In genomic region chr7:959271-959670, GRCh38 we compare ENCODE assay signal across 27 cellular contexts. TPM values are rescaled to one million over a fixed set of nuclear protein-coding genes. Genes with fewer than 3 reads are reported as not detected.
DNase-seq lines count a peak whose midpoint lies in the region; ATAC-seq and TF ChIP-seq lines count a peak whose summit lies in the region.
"Had no signal": no experiment of that assay in that cellular context is flagged by ENCODE, and none has a peak within 500 bp of the region (broad histone marks: within the 10 kb centered on the region; RNA-seq: fewer than 3 reads in every experiment).

No MANE protein-coding gene starts in this region.

- intact Hi-C loops in heart left ventricle (cut with DNase I): loop anchor here in 1 of 10 donors (10.0 kb wide), 1 partner anchor 54 kb away; no protein-coding TSS in a partner anchor
- intact Hi-C loops in Right ventricle myocardium inferior (cut with DNase I): loop anchor here (10.0 kb wide), 1 partner anchor 54 kb away; no protein-coding TSS in a partner anchor
- intact Hi-C loops in lower lobe of right lung (cut with DNase I): no loop called here
- intact Hi-C loops in aorta (cut with DNase I): no loop called here

- 78 to 81% (median 79%) methylated on average over 20 of the region's 20 CpGs for WGBS in heart left ventricle, 4 donors
- WGBS in aorta, 2 donors: 77 to 83% methylated on average over 20 of the region's 20 CpGs

- no peaks in the 10 kb centered on the region for H3K9me3 ChIP-seq in heart left ventricle
- no peaks in the 10 kb centered on the region for H3K9me3 ChIP-seq in lower lobe of right lung
- H3K9me3 ChIP-seq in aorta (ENCODE audit: control insufficient read depth, low read length): no peaks in the 10 kb centered on the region
- H3K9me3 ChIP-seq: BE2C, gastrocnemius medialis, psoas muscle, SJSA1 had no signal

- ATAC-seq in heart left ventricle (no peak), Right ventricle myocardium inferior (no peak), lower lobe of right lung (no peak), aorta (ENCODE audit: low FRiP score) (no peak), GM19351 (IDR thresholded peaks at IDR 0.05; ENCODE audit: unreplicated experiment) (no peak)
- ATAC-seq: activated CD8-positive, alpha-beta memory T cell treated with anti-CD3 and anti-CD28 coated beads, Interleukin-2, amount 10 ng/mL, durations not matched to agents 7 days and 5 days; activated T-cell treated with anti-CD3 and anti-CD28 coated beads, Interleukin-2, amount 50 U/mL, for 4 hours; gastrocnemius medialis; GM12878; HCT116; psoas muscle; stimulated activated naive B cell treated with anti-CD40 and anti-IgM and Interleukin-4, amounts not matched to agents 10 μg/mL and 1 μg/mL and 100 μg/mL, for 72 hours had no signal

- peaks cover 0 to 46% (median 11%) of the 10 kb centered on the region in 12 donors for H3K4me1 ChIP-seq in heart left ventricle
- H3K4me1 ChIP-seq in lower lobe of right lung: peaks cover 28% of the 10 kb centered on the region
- no peaks in the 10 kb centered on the region for H3K4me1 ChIP-seq in aorta (ENCODE audit: control insufficient read depth in 1 of 2, insufficient read depth in 2 of 2, low read length in 2 of 2)
- H3K4me1 ChIP-seq: SJSA1 had no signal

- H3K4me3 ChIP-seq in heart left ventricle (no peak overlapping the region), lower lobe of right lung (no peak overlapping the region), aorta (ENCODE audit: low read length in 2 of 2) (no peak overlapping the region)
- H3K4me3 ChIP-seq: gastrocnemius medialis, GM12878, psoas muscle, SJSA1 had no signal

- no peaks in the 10 kb centered on the region for H3K36me3 ChIP-seq in heart left ventricle
- H3K36me3 ChIP-seq in lower lobe of right lung: no peaks in the 10 kb centered on the region
- H3K36me3 ChIP-seq in aorta (ENCODE audit: control insufficient read depth in 1 of 2, insufficient read depth in 2 of 2, low read length in 1 of 2): no peaks in the 10 kb centered on the region
- H3K36me3 ChIP-seq: BE2C, gastrocnemius medialis, SJSA1 had no signal

- TF ChIP-seq CTCF in heart left ventricle (IDR thresholded peaks at IDR 0.05) (no peak), lower lobe of right lung (IDR thresholded peaks at IDR 0.05) (no peak)

- H3K27ac ChIP-seq in heart left ventricle: no peak overlapping the region
- H3K27ac ChIP-seq in lower lobe of right lung: no peak overlapping the region
- H3K27ac ChIP-seq in aorta (ENCODE audit: low read depth in 1 of 2, low read length in 2 of 2): no peak overlapping the region
- H3K27ac ChIP-seq: gastrocnemius medialis, psoas muscle, SJSA1 had no signal

- TF ChIP-seq POLR2A in heart left ventricle (IDR thresholded peaks at IDR 0.05): no peak

- H3K27me3 ChIP-seq in heart left ventricle (peaks cover 0 to 7% (median 0%) of the 10 kb centered on the region in 9 donors), lower lobe of right lung (ENCODE audit: low read depth) (peaks cover 9% of the 10 kb centered on the region), aorta (ENCODE audit: control insufficient read depth in 1 of 2, insufficient read depth in 2 of 2, low read length in 1 of 2) (no peaks in the 10 kb centered on the region)

- DNase-seq in heart left ventricle (peak in 3 of 5 donors; percentile 10 to 39 (median 18)), Right ventricle myocardium inferior (ENCODE audit: missing footprints) (no peak), NCI-H69 (lab: John Stamatoyannopoulos, UW) (peak; percentile 72), lower lobe of right lung (peak; percentile 41), aorta (peak; percentile 44 to 74)
- no peak for DNase-seq in stimulated activated CD4-positive, alpha-beta T cell treated with anti-CD3 and anti-CD28 coated beads, Interleukin-4, amount 100 ng/mL, for 24 hours
- DNase-seq: activated CD4-positive, CD25-positive, alpha-beta regulatory T cell; activated CD8-positive, alpha-beta memory T cell treated with anti-CD3 and anti-CD28 coated beads, Interleukin-2, amount 10 ng/mL, durations not matched to agents 7 days and 5 days; activated gamma-delta T cell; activated naive CD8-positive, alpha-beta T cell treated with anti-CD3 and anti-CD28 coated beads for 36 hours; activated T-cell treated with anti-CD3 and anti-CD28 coated beads, Interleukin-2, amount 50 U/mL, for 4 hours; anterior cingulate cortex; BE2C; gastrocnemius medialis; hippocampal formation; mesendoderm; NCI-H2081; NCI-H748 treated with DMSO at 0.1 percent for 48 hours; stimulated activated naive B cell treated with anti-CD40 and anti-IgM and Interleukin-4, amounts not matched to agents 10 μg/mL and 1 μg/mL and 100 μg/mL, for 72 hours; substantia nigra had no signal

RNA-seq across cellular contexts. Expression of gene ADAP1, which starts 4.8 kb away (rescaled TPM):
- 10 to 100 TPM in 6 of 9 donors, 1 to 10 TPM in 3; 7.0 to 16.5 (median 12.0) TPM for total RNA-seq in heart left ventricle
- 10 to 100 TPM in 1 of 2 donors, 1 to 10 TPM in 1; 3.1 to 14.0 TPM for polyA plus RNA-seq in heart left ventricle
- total RNA-seq in Right ventricle myocardium inferior: 10.0 TPM
- total RNA-seq in lower lobe of right lung: 33.9 TPM
- total RNA-seq in aorta: 10 to 100 TPM; 10.8 to 11.9 TPM
- 10 to 100 TPM in 1 of 2 donors, 1 to 10 TPM in 1; 4.3 to 16.9 TPM for polyA plus RNA-seq in aorta

RNA-seq across cellular contexts. Expression of gene COX19, which starts 16.1 kb away (rescaled TPM):
- 1 to 10 TPM; 3.1 to 7.8 (median 6.5) TPM for total RNA-seq in heart left ventricle
- polyA plus RNA-seq in heart left ventricle: 1 to 10 TPM; 5.7 to 6.6 TPM
- 8.2 TPM for total RNA-seq in Right ventricle myocardium inferior
- 12.9 TPM for total RNA-seq in lower lobe of right lung
- 10 to 100 TPM; 10.8 to 17.0 TPM for total RNA-seq in aorta
- polyA plus RNA-seq in aorta: 1 to 10 TPM; 3.1 to 6.7 TPM

RNA-seq across cellular contexts. Expression of gene CYP2W1, which starts 23.7 kb away (rescaled TPM):
- not detected for total RNA-seq in heart left ventricle
- polyA plus RNA-seq in heart left ventricle: not detected
- total RNA-seq in Right ventricle myocardium inferior: not detected
- total RNA-seq in lower lobe of right lung: not detected
- total RNA-seq in aorta: not detected
- not detected for polyA plus RNA-seq in aorta
- total RNA-seq: activated CD8-positive, alpha-beta memory T cell treated with anti-CD3 and anti-CD28 coated beads, Interleukin-2, amount 10 ng/mL, durations not matched to agents 7 days and 5 days; activated naive CD8-positive, alpha-beta T cell treated with anti-CD3 and anti-CD28 coated beads for 36 hours; activated T-cell treated with anti-CD3 and anti-CD28 coated beads, Interleukin-2, amount 50 U/mL, for 4 hours; bronchial epithelial cell; endothelial cell of umbilical vein; gastrocnemius medialis; GM12878; psoas muscle; SJSA1 had no signal
- polyA plus RNA-seq: endothelial cell of umbilical vein, GM12878, psoas muscle had no signal

Comparison
In these comparisons a context has a peak if more than half of its experiments do, and no peak if none do; other contexts are left out.
1. DNase-seq: peak in heart left ventricle (3 of 5), NCI-H69 (single experiment), lower lobe of right lung (single experiment) and aorta (2 of 2); none in Right ventricle myocardium inferior (single experiment) and stimulated activated CD4-positive, alpha-beta T cell treated with anti-CD3 and anti-CD28 coated beads, Interleukin-4, amount 100 ng/mL, for 24 hours (single experiment).